Comparison of ENCODE assay signal across 18 cellular contexts in genomic region chr3:144875251-144875650, GRCh38.
DNase-seq lines count a peak whose midpoint lies in the region; ATAC-seq, FAIRE-seq and TF ChIP-seq lines count a peak whose summit lies in the region.
"Had no signal": no experiment of that assay in that cellular context is flagged by ENCODE, and none has a peak within 500 bp of the region (broad histone marks: within the 10 kb centered on the region; RNA-seq: fewer than 3 reads in every experiment).

No MANE protein-coding gene starts in this region.

- no TSS peak for BruUV-seq in A673 (replicated peaks; lab: Mats Ljungman, UMichigan)

- no peak for FAIRE-seq in astrocyte (lab: Jason Lieb, UNC)
- FAIRE-seq: G401.6, GM12892, H1, K562 had no signal

- H3K4me1 ChIP-seq in A673 (ENCODE audit: insufficient read depth, low read length, poor library complexity, severe bottlenecking) (peaks cover 10% of the 10 kb centered on the region), astrocyte (ENCODE audit: insufficient read depth, low read length) (no peaks in the 10 kb centered on the region)
- H3K4me1 ChIP-seq: BLaER1 treated with 17β-estradiol and CSF1 and Interleukin-3, amounts not matched to agents 10 nM and 100 nM; HAP-1 had no signal

- CTCF ChIA-PET in A673 (lab: Charles Lee), result no interaction called here

- H3K9ac ChIP-seq in astrocyte (ENCODE audit: low read length), result no peak overlapping the region
- H3K9ac ChIP-seq: BLaER1 treated with 17β-estradiol and CSF1 and Interleukin-3, amounts not matched to agents 10 nM and 100 nM had no signal

- H3K27ac Mint-ChIP-seq in astrocyte (ENCODE audit: unreplicated experiment), result no peak overlapping the region
- H3K27ac Mint-ChIP-seq in naive thymus-derived CD8-positive, alpha-beta T cell, result no peak overlapping the region
- H3K27ac Mint-ChIP-seq in activated T-cell treated with anti-CD3 and anti-CD28 coated beads, Interleukin-2, amount 50 U/mL, for 72 hours, result no peak overlapping the region
- H3K27ac Mint-ChIP-seq: CD4-positive, CD25-positive, alpha-beta regulatory T cell had no signal

- no peaks in the 10 kb centered on the region for H4K20me1 ChIP-seq in astrocyte (ENCODE audit: insufficient read depth, low read length)
- H4K20me1 ChIP-seq: BLaER1 treated with 17β-estradiol and CSF1 and Interleukin-3, amounts not matched to agents 10 nM and 100 nM had no signal

- H3K4me3 ChIP-seq in A673 (ENCODE audit: low read depth, low read length, poor library complexity, severe bottlenecking), result no peak overlapping the region
- H3K4me3 ChIP-seq in astrocyte (ENCODE audit: insufficient read depth, low read depth, low read length), result no peak overlapping the region
- H3K4me3 ChIP-seq: BLaER1 treated with 17β-estradiol and CSF1 and Interleukin-3, amounts not matched to agents 10 nM and 100 nM; HAP-1; K562 had no signal

- no peaks in the 10 kb centered on the region for H3K36me3 Mint-ChIP-seq in astrocyte (ENCODE audit: low read depth, unreplicated experiment)
- no peaks in the 10 kb centered on the region for H3K36me3 Mint-ChIP-seq in naive thymus-derived CD8-positive, alpha-beta T cell
- no peaks in the 10 kb centered on the region for H3K36me3 Mint-ChIP-seq in activated T-cell treated with anti-CD3 and anti-CD28 coated beads, Interleukin-2, amount 50 U/mL, for 72 hours (ENCODE audit: insufficient read depth in 2 of 2)
- H3K36me3 Mint-ChIP-seq: CD4-positive, CD25-positive, alpha-beta regulatory T cell had no signal

- no peak overlapping the region for H2AFZ ChIP-seq in astrocyte (ENCODE audit: low read depth, low read length)

- H3K36me3 ChIP-seq in A673 (ENCODE audit: insufficient read depth, low read length, poor library complexity, severe bottlenecking) (no peaks in the 10 kb centered on the region), astrocyte (ENCODE audit: insufficient read depth, low read length) (no peaks in the 10 kb centered on the region)
- H3K36me3 ChIP-seq: BLaER1 treated with 17β-estradiol and CSF1 and Interleukin-3, amounts not matched to agents 10 nM and 100 nM; HAP-1 had no signal

- no peak overlapping the region for H3K4me3 Mint-ChIP-seq in astrocyte (ENCODE audit: unreplicated experiment)
- no peak overlapping the region for H3K4me3 Mint-ChIP-seq in naive thymus-derived CD8-positive, alpha-beta T cell
- no peak overlapping the region for H3K4me3 Mint-ChIP-seq in activated T-cell treated with anti-CD3 and anti-CD28 coated beads, Interleukin-2, amount 50 U/mL, for 72 hours
- H3K4me3 Mint-ChIP-seq: CD4-positive, CD25-positive, alpha-beta regulatory T cell had no signal

- DNase-seq in A673 (ENCODE audit: low spot score), result peak; percentile 27
- DNase-seq in GM04504 (ENCODE audit: low read depth), result peak; percentile 10
- peak; percentile 0 for DNase-seq in astrocyte (ENCODE audit: low read depth)
- DNase-seq in foreskin melanocyte, result peak; percentile 24
- DNase-seq in naive thymus-derived CD8-positive, alpha-beta T cell, result no peak
- no peak for DNase-seq in activated T-cell treated with anti-CD3 and anti-CD28 coated beads, Interleukin-2, amount 50 U/mL, for 72 hours
- DNase-seq: 8988T; CD4-positive, CD25-positive, alpha-beta regulatory T cell; DMS79; EL had no signal

- no peaks in the 10 kb centered on the region for H3K9me3 Mint-ChIP-seq in astrocyte (ENCODE audit: unreplicated experiment)
- H3K9me3 Mint-ChIP-seq in naive thymus-derived CD8-positive, alpha-beta T cell, result peaks cover 0 to 9% (median 0%) of the 10 kb centered on the region in 9 donors
- peaks cover 0 to 3% of the 10 kb centered on the region in 2 donors for H3K9me3 Mint-ChIP-seq in activated T-cell treated with anti-CD3 and anti-CD28 coated beads, Interleukin-2, amount 50 U/mL, for 72 hours

- no peaks in the 10 kb centered on the region for H3K27me3 Mint-ChIP-seq in astrocyte (ENCODE audit: low read depth, unreplicated experiment)
- no peaks in the 10 kb centered on the region for H3K27me3 Mint-ChIP-seq in naive thymus-derived CD8-positive, alpha-beta T cell
- H3K27me3 Mint-ChIP-seq in activated T-cell treated with anti-CD3 and anti-CD28 coated beads, Interleukin-2, amount 50 U/mL, for 72 hours (ENCODE audit: low read depth), result no peaks in the 10 kb centered on the region
- H3K27me3 Mint-ChIP-seq: CD4-positive, CD25-positive, alpha-beta regulatory T cell had no signal

- H3K4me1 Mint-ChIP-seq in astrocyte (ENCODE audit: low read depth, unreplicated experiment), result no peaks in the 10 kb centered on the region
- H3K4me1 Mint-ChIP-seq in naive thymus-derived CD8-positive, alpha-beta T cell, result no peaks in the 10 kb centered on the region
- H3K4me1 Mint-ChIP-seq in activated T-cell treated with anti-CD3 and anti-CD28 coated beads, Interleukin-2, amount 50 U/mL, for 72 hours (ENCODE audit: low read depth), result no peaks in the 10 kb centered on the region
- H3K4me1 Mint-ChIP-seq: CD4-positive, CD25-positive, alpha-beta regulatory T cell had no signal

- TF ChIP-seq CTCF in A673 (conservative IDR thresholded peaks at IDR 0.05; ENCODE audit: low read depth, low read length), result no peak
- no peak for TF ChIP-seq CTCF in astrocyte (IDR thresholded peaks at IDR 0.05; ENCODE audit: insufficient read depth, low read depth, low read length)

- no peak overlapping the region for H3K4me2 ChIP-seq in astrocyte (ENCODE audit: low read length)
- H3K4me2 ChIP-seq: BLaER1 treated with 17β-estradiol and CSF1 and Interleukin-3, amounts not matched to agents 10 nM and 100 nM had no signal

- H3K9me3 ChIP-seq in A673 (ENCODE audit: low read depth, low read length, poor library complexity, severe bottlenecking) (no peaks in the 10 kb centered on the region), astrocyte (ENCODE audit: insufficient read depth, low read depth, low read length) (no peaks in the 10 kb centered on the region)
- H3K9me3 ChIP-seq: BLaER1 treated with 17β-estradiol and CSF1 and Interleukin-3, amounts not matched to agents 10 nM and 100 nM; HAP-1 had no signal

- POLR2A ChIA-PET in A673 (lab: Charles Lee; ENCODE audit: low non-redundant PET), result no interaction called here
- POLR2A ChIA-PET in naive thymus-derived CD8-positive, alpha-beta T cell (lab: Charles Lee), result no interaction called here

- no peaks in the 10 kb centered on the region for H3K79me2 ChIP-seq in astrocyte (ENCODE audit: insufficient read depth, low read length)

- no peak for ATAC-seq in naive thymus-derived CD8-positive, alpha-beta T cell
- no peak for ATAC-seq in GM21723 (IDR thresholded peaks at IDR 0.05; ENCODE audit: unreplicated experiment)
- no peak for ATAC-seq in HG02588 (IDR thresholded peaks at IDR 0.05; ENCODE audit: unreplicated experiment)
- ATAC-seq in activated T-cell treated with anti-CD3 and anti-CD28 coated beads, Interleukin-2, amount 50 U/mL, for 72 hours (replicated peaks in 1 of 2), result no peak
- ATAC-seq: K562 had no signal

- intact Hi-C loops in A673 (cut with micrococcal nuclease; ENCODE audit: unreplicated experiment), result no loop called here

- no peak overlapping the region for H3K27ac ChIP-seq in A673 (ENCODE audit: low read depth, low read length, poor library complexity, severe bottlenecking)
- H3K27ac ChIP-seq in astrocyte (ENCODE audit: low read depth, low read length), result no peak overlapping the region
- H3K27ac ChIP-seq: BLaER1 treated with 17β-estradiol and CSF1 and Interleukin-3, amounts not matched to agents 10 nM and 100 nM had no signal

- H3K27me3 ChIP-seq in A673 (replicated peaks; ENCODE audit: insufficient read depth, low read depth, low read length, poor library complexity), result no peaks in the 10 kb centered on the region
- H3K27me3 ChIP-seq in astrocyte (ENCODE audit: insufficient read depth, low read length), result no peaks in the 10 kb centered on the region
- H3K27me3 ChIP-seq: BLaER1 treated with 17β-estradiol and CSF1 and Interleukin-3, amounts not matched to agents 10 nM and 100 nM had no signal

Comparison
In these comparisons a context has a peak if more than half of its experiments do, and no peak if none do; other contexts are left out.
1. DNase-seq: peak in A673 (single experiment), GM04504 (single experiment), astrocyte (single experiment) and foreskin melanocyte (single experiment); none in naive thymus-derived CD8-positive, alpha-beta T cell (0 of 10) and activated T-cell treated with anti-CD3 and anti-CD28 coated beads, Interleukin-2, amount 50 U/mL, for 72 hours (0 of 2).